In the genomic region with DNA sequence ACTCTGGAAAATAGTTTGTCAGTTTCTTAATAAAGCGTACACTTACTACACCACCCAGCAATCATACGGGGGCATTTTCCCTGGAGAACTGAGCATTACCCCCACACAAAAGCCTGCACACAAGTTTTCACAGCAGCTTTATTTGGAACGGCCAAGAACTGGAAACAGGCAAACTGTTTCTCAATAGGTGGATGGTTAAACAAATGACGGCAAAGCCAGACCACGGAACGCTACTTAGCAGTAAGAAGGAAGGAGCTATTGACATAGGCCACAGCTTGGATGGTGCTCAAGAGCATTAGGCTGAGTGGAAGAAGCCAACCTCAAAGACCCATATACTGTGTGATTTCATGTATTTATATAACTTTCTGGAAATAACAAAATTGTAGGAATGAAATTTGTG, we compare ENCODE assay signal across 11 cellular contexts. TPM values are rescaled to one million over a fixed set of nuclear protein-coding genes. Genes with fewer than 3 reads are reported as not detected.
DNase-seq lines count a peak whose midpoint lies in the region; ATAC-seq and TF ChIP-seq lines count a peak whose summit lies in the region.
"Had no signal": no experiment of that assay in that cellular context is flagged by ENCODE, and none has a peak within 500 bp of the region (broad histone marks: within the 10 kb centered on the region; RNA-seq: fewer than 3 reads in every experiment).

No MANE protein-coding gene starts in this region.

- intact Hi-C loops in breast epithelium (cut with DNase I; ENCODE audit: low total_unique reads) = no loop called here

- no peak overlapping the region for H4K8ac ChIP-seq in mesenchymal stem cell (ENCODE audit: low read length)

- no peaks in the 10 kb centered on the region for H3K36me3 ChIP-seq in breast epithelium
- peaks cover 0 to 2% of the 10 kb centered on the region in 2 experiments for H3K36me3 ChIP-seq in mesenchymal stem cell (ENCODE audit: control insufficient read depth in 1 of 2, insufficient read depth in 2 of 2, low read depth in 1 of 2, low read length in 2 of 2)

- H3K23ac ChIP-seq in mesenchymal stem cell (ENCODE audit: low read length in 2 of 2) = no peak overlapping the region

- peak; percentile 95 for DNase-seq in AG09309 (ENCODE audit: low read depth)
- DNase-seq in LHCN-M2 (ENCODE audit: low read depth) = peak; percentile 33
- no peak for DNase-seq in breast epithelium (ENCODE audit: low spot score in 2 of 2)
- DNase-seq in mesenchymal stem cell = peak; percentile 95
- no peak for DNase-seq in KG1 (lab: John Stamatoyannopoulos, UW)
- no peak for DNase-seq in NCI-H1694 (lab: John Stamatoyannopoulos, UW)
- DNase-seq in AML-193 (lab: John Stamatoyannopoulos, UW) = no peak
- DNase-seq: CD4-positive, CD25-positive, alpha-beta regulatory T cell; MV-4-11 had no signal

- H3K18ac ChIP-seq in mesenchymal stem cell (ENCODE audit: low read depth in 1 of 2, low read length in 2 of 2) = no peak overlapping the region

- H2BK12ac ChIP-seq in mesenchymal stem cell (ENCODE audit: low read length in 2 of 2) = no peak overlapping the region

- H3K27ac Mint-ChIP-seq in activated T-helper 17 cell treated with anti-CD3 and anti-CD28 coated beads, Interleukin-2, amount 50 U/mL, for 72 hours = no peak overlapping the region
- H3K27ac Mint-ChIP-seq: activated naive CD4-positive, alpha-beta T cell treated with anti-CD3 and anti-CD28 coated beads, Interleukin-2, amount 50 U/mL, for 24 hours had no signal

- 52% methylated on average over 6 of the region's 6 CpGs for WGBS in mesenchymal stem cell

- no peak overlapping the region for H3K4me2 ChIP-seq in mesenchymal stem cell (ENCODE audit: low read length, poor library complexity, severe bottlenecking)

- H3K4me1 Mint-ChIP-seq in activated T-helper 17 cell treated with anti-CD3 and anti-CD28 coated beads, Interleukin-2, amount 50 U/mL, for 72 hours = peaks cover 6% of the 10 kb centered on the region

- H2AK5ac ChIP-seq in mesenchymal stem cell (ENCODE audit: low read length, severe bottlenecking) = no peak overlapping the region

- no peaks in the 10 kb centered on the region for H3K4me1 ChIP-seq in breast epithelium
- H3K4me1 ChIP-seq in mesenchymal stem cell (ENCODE audit: control insufficient read depth, insufficient read depth, low read depth, low read length) = peaks cover 30% of the 10 kb centered on the region

- H3K9ac ChIP-seq in mesenchymal stem cell (ENCODE audit: low read length) = peak overlapping the region; percentile 56

- TF ChIP-seq CTCF in AG09309 (IDR thresholded peaks at IDR 0.05; ENCODE audit: control insufficient read depth, insufficient read depth, low read depth, low read length, missing control alignments) (no peak), breast epithelium (IDR thresholded peaks at IDR 0.05) (no peak)

- H3K27me3 ChIP-seq in breast epithelium (no peaks in the 10 kb centered on the region), mesenchymal stem cell (ENCODE audit: control insufficient read depth in 1 of 2, insufficient read depth in 1 of 2, low read length in 2 of 2) (no peaks in the 10 kb centered on the region)

- no peak overlapping the region for H3K14ac ChIP-seq in mesenchymal stem cell (ENCODE audit: low read length in 2 of 2)

- H3K4me3 ChIP-seq in AG09309 (ENCODE audit: control insufficient read depth, low read depth, low read length) (no peak overlapping the region), breast epithelium (no peak overlapping the region), mesenchymal stem cell (ENCODE audit: insufficient read depth in 1 of 2, low read depth in 1 of 2, low read length in 2 of 2) (no peak overlapping the region)

- no peak overlapping the region for H2BK120ac ChIP-seq in mesenchymal stem cell (ENCODE audit: low read depth, low read length)

- no peak overlapping the region for H2AFZ ChIP-seq in mesenchymal stem cell (ENCODE audit: low read depth, low read length)

- no peak overlapping the region for H4K91ac ChIP-seq in mesenchymal stem cell (ENCODE audit: low read length)

- H3K9me3 ChIP-seq in breast epithelium (no peaks in the 10 kb centered on the region), mesenchymal stem cell (ENCODE audit: control insufficient read depth, low read length) (no peaks in the 10 kb centered on the region)

- H3K4ac ChIP-seq in mesenchymal stem cell (ENCODE audit: low read depth in 1 of 2, low read length in 2 of 2) = no peak overlapping the region

- H3K36me3 Mint-ChIP-seq in activated T-helper 17 cell treated with anti-CD3 and anti-CD28 coated beads, Interleukin-2, amount 50 U/mL, for 72 hours (ENCODE audit: low read depth) = no peaks in the 10 kb centered on the region
- H3K36me3 Mint-ChIP-seq: activated naive CD4-positive, alpha-beta T cell treated with anti-CD3 and anti-CD28 coated beads, Interleukin-2, amount 50 U/mL, for 24 hours; CD4-positive, CD25-positive, alpha-beta regulatory T cell had no signal

- H3K27me3 Mint-ChIP-seq in activated T-helper 17 cell treated with anti-CD3 and anti-CD28 coated beads, Interleukin-2, amount 50 U/mL, for 72 hours = peaks cover 63% of the 10 kb centered on the region

- peaks cover 4% of the 10 kb centered on the region for H3K9me3 Mint-ChIP-seq in activated T-helper 17 cell treated with anti-CD3 and anti-CD28 coated beads, Interleukin-2, amount 50 U/mL, for 72 hours
- H3K9me3 Mint-ChIP-seq: activated naive CD4-positive, alpha-beta T cell treated with anti-CD3 and anti-CD28 coated beads, Interleukin-2, amount 50 U/mL, for 24 hours had no signal

- H3K4me3 Mint-ChIP-seq in activated T-helper 17 cell treated with anti-CD3 and anti-CD28 coated beads, Interleukin-2, amount 50 U/mL, for 72 hours = no peak overlapping the region
- H3K4me3 Mint-ChIP-seq: activated naive CD4-positive, alpha-beta T cell treated with anti-CD3 and anti-CD28 coated beads, Interleukin-2, amount 50 U/mL, for 24 hours; CD4-positive, CD25-positive, alpha-beta regulatory T cell had no signal

- no peaks in the 10 kb centered on the region for H3K79me1 ChIP-seq in mesenchymal stem cell (replicated peaks; ENCODE audit: low read length, poor library complexity, severe bottlenecking)

- ATAC-seq in activated T-helper 17 cell treated with anti-CD3 and anti-CD28 coated beads, Interleukin-2, amount 50 U/mL, for 72 hours (replicated peaks) = no peak

- TF ChIP-seq POLR2A in breast epithelium (IDR thresholded peaks at IDR 0.05) = no peak

- H2BK15ac ChIP-seq in mesenchymal stem cell (ENCODE audit: low read depth, poor library complexity, severe bottlenecking) = peak overlapping the region; percentile 62

- H2BK5ac ChIP-seq in mesenchymal stem cell (ENCODE audit: low read depth, low read length, poor library complexity, severe bottlenecking) = no peak overlapping the region

- H3K27ac ChIP-seq in breast epithelium (peak overlapping the region; percentile 83 to 91), mesenchymal stem cell (ENCODE audit: low read length, poor library complexity, severe bottlenecking) (peak overlapping the region; percentile 37)

RNA-seq across cellular contexts. Expression of a gene that starts 9.0 kb away (rescaled TPM):
- total RNA-seq in LHCN-M2 (2014; rRNA removed) (0.19 TPM in 1 of 2 replicates, not detected in the other), breast epithelium (10 to 100 TPM in 1 of 3 donors, 1 to 10 TPM in 2; 6.2 to 19.6 (median 9.2) TPM)
- polyA plus RNA-seq in LHCN-M2 (2012) = not detected
- 0.84 TPM for polyA plus RNA-seq in mesenchymal stem cell (2013, experiment 1 of 2)
- 0.75 TPM for polyA plus RNA-seq in mesenchymal stem cell (2013, experiment 2 of 2)
- total RNA-seq in activated T-helper 17 cell treated with anti-CD3 and anti-CD28 coated beads, Interleukin-2, amount 50 U/mL, for 72 hours = under 1 TPM in 1 of 2 donors, not detected in 1; 0.13 TPM

Comparison
In these comparisons a context has a peak if more than half of its experiments do, and no peak if none do; other contexts are left out.
1. DNase-seq: peak in AG09309 (single experiment), LHCN-M2 (single experiment) and mesenchymal stem cell (single experiment); none in breast epithelium (0 of 2), KG1 (single experiment), NCI-H1694 (single experiment) and AML-193 (0 of 2).